In the genomic region with DNA sequence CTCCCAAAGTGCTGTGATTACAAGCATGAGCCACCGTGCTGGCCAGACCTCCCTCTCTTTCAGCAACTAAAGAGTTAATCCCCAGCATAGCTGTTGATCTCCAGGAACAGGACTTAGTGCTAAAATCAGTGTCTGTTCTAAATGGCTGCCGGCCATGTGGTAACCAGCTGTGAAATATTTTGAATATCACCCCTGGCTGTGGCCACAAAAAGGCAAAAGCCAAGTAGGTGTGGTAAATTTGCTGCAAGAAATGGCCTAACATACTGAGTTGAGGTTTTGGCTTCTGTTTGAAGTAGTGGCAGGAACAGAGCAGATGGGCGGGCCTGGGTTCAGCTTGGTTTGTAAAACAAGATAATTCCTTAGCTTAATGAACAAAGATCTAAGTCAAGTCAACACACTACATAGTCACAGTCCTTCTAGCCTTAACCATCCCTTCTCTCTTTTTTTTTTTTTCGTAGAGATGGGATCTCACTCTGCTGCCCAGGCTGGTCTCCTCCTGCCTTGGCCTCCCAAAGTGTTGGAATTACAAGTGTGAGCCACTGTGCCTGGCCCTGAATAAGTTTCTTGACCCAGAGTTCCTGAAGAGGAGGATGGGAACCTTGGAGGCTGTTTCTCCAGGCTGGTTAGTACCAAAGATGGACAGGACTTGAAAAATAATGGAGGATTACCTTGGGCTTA, we compare ENCODE assay signal across 9 cellular contexts. TPM values are rescaled to one million over a fixed set of nuclear protein-coding genes. Genes with fewer than 3 reads are reported as not detected.
DNase-seq lines count a peak whose midpoint lies in the region; ATAC-seq and TF ChIP-seq lines count a peak whose summit lies in the region.
"Had no signal": no experiment of that assay in that cellular context is flagged by ENCODE, and none has a peak within 500 bp of the region (broad histone marks: within the 10 kb centered on the region; RNA-seq: fewer than 3 reads in every experiment).

No MANE protein-coding gene starts in this region.

- H3K9ac ChIP-seq in DND-41 (ENCODE audit: low read depth, low read length), result no peak overlapping the region

- no peaks in the 10 kb centered on the region for H3K9me3 Mint-ChIP-seq in activated CD8-positive, alpha-beta T cell treated with anti-CD3 and anti-CD28 coated beads, Interleukin-2, amount 10 ng/mL, durations not matched to agents 7 days and 5 days (ENCODE audit: insufficient read depth)
- H3K9me3 Mint-ChIP-seq in stimulated activated naive CD8-positive, alpha-beta T cell treated with anti-CD3 and anti-CD28 coated beads, Interleukin-15, amount 100 ng/mL, for 72 hours, result no peaks in the 10 kb centered on the region

- H3K79me2 ChIP-seq in DND-41 (ENCODE audit: insufficient read depth, low read length), result no peaks in the 10 kb centered on the region

- H3K4me1 Mint-ChIP-seq in activated CD8-positive, alpha-beta T cell treated with anti-CD3 and anti-CD28 coated beads, Interleukin-2, amount 10 ng/mL, durations not matched to agents 7 days and 5 days (ENCODE audit: low read depth), result peaks cover 26% of the 10 kb centered on the region
- peaks cover 25% of the 10 kb centered on the region for H3K4me1 Mint-ChIP-seq in stimulated activated naive CD8-positive, alpha-beta T cell treated with anti-CD3 and anti-CD28 coated beads, Interleukin-15, amount 100 ng/mL, for 72 hours

- H3K9me3 ChIP-seq in DND-41 (ENCODE audit: insufficient read depth, low read length, severe bottlenecking) (no peaks in the 10 kb centered on the region), HAP-1 (no peaks in the 10 kb centered on the region)

- H3K27me3 Mint-ChIP-seq in activated CD8-positive, alpha-beta T cell treated with anti-CD3 and anti-CD28 coated beads, Interleukin-2, amount 10 ng/mL, durations not matched to agents 7 days and 5 days (ENCODE audit: low read depth), result no peaks in the 10 kb centered on the region
- no peaks in the 10 kb centered on the region for H3K27me3 Mint-ChIP-seq in stimulated activated naive CD8-positive, alpha-beta T cell treated with anti-CD3 and anti-CD28 coated beads, Interleukin-15, amount 100 ng/mL, for 72 hours

- POLR2A ChIA-PET in activated CD8-positive, alpha-beta T cell treated with anti-CD3 and anti-CD28 coated beads, Interleukin-2, amount 10 ng/mL, durations not matched to agents 7 days and 5 days (lab: Charles Lee), result interaction anchor here (0.5 to 1.2 kb wide), 5 partner anchors 29 to 328 kb away, joined by 3 to 7 read pairs (median 4); no protein-coding TSS in a partner anchor

- CTCF ChIA-PET in activated CD8-positive, alpha-beta T cell treated with anti-CD3 and anti-CD28 coated beads, Interleukin-2, amount 10 ng/mL, durations not matched to agents 7 days and 5 days (lab: Charles Lee), result interaction anchor here (0.8 to 4.2 kb wide), 4 partner anchors 32 to 43 kb away, joined by 3 to 21 read pairs (median 4); partner anchors contain the start of gene TSC22D4

- H3K4me1 ChIP-seq in DND-41 (ENCODE audit: insufficient read depth, low read length), result 0 out of 2 replicates have a peak, but pooled peaks cover 6% of the 10 kb centered on the region
- no peaks in the 10 kb centered on the region for H3K4me1 ChIP-seq in HAP-1

- ATAC-seq in DND-41 (ENCODE audit: insufficient read depth, low read depth) (peak; percentile 94), GM21619 (IDR thresholded peaks at IDR 0.05; ENCODE audit: unreplicated experiment) (no peak), HG03045 (IDR thresholded peaks at IDR 0.05; ENCODE audit: unreplicated experiment) (no peak)
- peak; percentile 96 for ATAC-seq in activated CD8-positive, alpha-beta T cell treated with anti-CD3 and anti-CD28 coated beads, Interleukin-2, amount 10 ng/mL, durations not matched to agents 7 days and 5 days
- peak; percentile 95 for ATAC-seq in stimulated activated naive CD8-positive, alpha-beta T cell treated with anti-CD3 and anti-CD28 coated beads, Interleukin-15, amount 100 ng/mL, for 72 hours

- no peak overlapping the region for H3K27ac ChIP-seq in DND-41 (ENCODE audit: low read length)

- H3K36me3 ChIP-seq in DND-41 (ENCODE audit: insufficient read depth, low read length) (no peaks in the 10 kb centered on the region), HAP-1 (replicated peaks) (no peaks in the 10 kb centered on the region)

- no peak overlapping the region for H3K4me3 ChIP-seq in DND-41 (ENCODE audit: low read depth in 1 of 2, low read length in 2 of 2)
- no peak overlapping the region for H3K4me3 ChIP-seq in HAP-1

- H3K27me3 ChIP-seq in DND-41 (ENCODE audit: insufficient read depth, low read length, poor library complexity) (peaks cover 5% of the 10 kb centered on the region), HAP-1 (ENCODE audit: low read depth) (no peaks in the 10 kb centered on the region)

- in situ Hi-C loops in HAP-1 (cut with MboI; ENCODE audit: low sequenced_read_pairs), result no loop called here

- DNase-seq in DND-41 (peak; percentile 66), HT1080 (ENCODE audit: low read depth) (peak; percentile 66), glomerular visceral epithelial cell (ENCODE audit: extremely low spot score) (peak; percentile 83), HAP-1 (ENCODE audit: low spot score in 2 of 2) (no peak)
- peak; percentile 84 for DNase-seq in activated CD8-positive, alpha-beta T cell treated with anti-CD3 and anti-CD28 coated beads, Interleukin-2, amount 10 ng/mL, durations not matched to agents 7 days and 5 days
- DNase-seq in stimulated activated naive CD8-positive, alpha-beta T cell treated with anti-CD3 and anti-CD28 coated beads, Interleukin-15, amount 100 ng/mL, for 72 hours, result peak; percentile 23 to 52

- no peaks in the 10 kb centered on the region for H3K36me3 Mint-ChIP-seq in activated CD8-positive, alpha-beta T cell treated with anti-CD3 and anti-CD28 coated beads, Interleukin-2, amount 10 ng/mL, durations not matched to agents 7 days and 5 days (ENCODE audit: low read depth)

- peak overlapping the region; percentile 53 for H3K27ac Mint-ChIP-seq in activated CD8-positive, alpha-beta T cell treated with anti-CD3 and anti-CD28 coated beads, Interleukin-2, amount 10 ng/mL, durations not matched to agents 7 days and 5 days
- peak overlapping the region in 1 of 2 donors; percentile 10 for H3K27ac Mint-ChIP-seq in stimulated activated naive CD8-positive, alpha-beta T cell treated with anti-CD3 and anti-CD28 coated beads, Interleukin-15, amount 100 ng/mL, for 72 hours

- H3K4me3 Mint-ChIP-seq in activated CD8-positive, alpha-beta T cell treated with anti-CD3 and anti-CD28 coated beads, Interleukin-2, amount 10 ng/mL, durations not matched to agents 7 days and 5 days, result peak overlapping the region; percentile 6
- no peak overlapping the region for H3K4me3 Mint-ChIP-seq in stimulated activated naive CD8-positive, alpha-beta T cell treated with anti-CD3 and anti-CD28 coated beads, Interleukin-15, amount 100 ng/mL, for 72 hours

- no peaks in the 10 kb centered on the region for H4K20me1 ChIP-seq in DND-41 (ENCODE audit: insufficient read depth, low read length)

- TF ChIP-seq CTCF in DND-41 (IDR thresholded peaks at IDR 0.05; ENCODE audit: borderline replicate concordance, extremely low read depth, low read length, poor library complexity, severe bottlenecking), result no peak

- no peak overlapping the region for H3K4me2 ChIP-seq in DND-41 (ENCODE audit: insufficient read depth, low read length)

- H2AFZ ChIP-seq in DND-41 (ENCODE audit: low read depth, low read length), result no peak overlapping the region

RNA-seq across cellular contexts. Expression of gene AGFG2, which starts 22.7 kb away (rescaled TPM):
- total RNA-seq in HT1080 (2014; rRNA removed; shearing (Covaris generic)), result 13.5 and 19.9 TPM in 2 replicates
- 9.4 and 13.3 TPM in 2 replicates for polyA plus RNA-seq in HT1080 (2015; cell fraction: cytosol; rRNA removed)
- 11.9 and 13.6 TPM in 2 replicates for polyA plus RNA-seq in HT1080 (2015; cell fraction: nucleus; rRNA removed)
- total RNA-seq in activated CD8-positive, alpha-beta T cell treated with anti-CD3 and anti-CD28 coated beads, Interleukin-2, amount 10 ng/mL, durations not matched to agents 7 days and 5 days, result 10 to 100 TPM; 43.0 to 46.0 TPM

RNA-seq across cellular contexts. Expression of gene NYAP1, which starts 32.5 kb away (rescaled TPM):
- total RNA-seq in HT1080 (2014; rRNA removed; shearing (Covaris generic)), result 0.10 and 0.20 TPM in 2 replicates
- polyA plus RNA-seq in HT1080 (2015; cell fraction: cytosol; rRNA removed), result 0.37 and 0.50 TPM in 2 replicates
- polyA plus RNA-seq in HT1080 (2015; cell fraction: nucleus; rRNA removed), result 0.58 and 1.7 TPM in 2 replicates
- total RNA-seq in activated CD8-positive, alpha-beta T cell treated with anti-CD3 and anti-CD28 coated beads, Interleukin-2, amount 10 ng/mL, durations not matched to agents 7 days and 5 days, result under 1 TPM in 1 of 2 experiments, not detected in 1; 0.23 TPM

RNA-seq across cellular contexts. Expression of gene TSC22D4, which starts 37.3 kb away (rescaled TPM):
- total RNA-seq in HT1080 (2014; rRNA removed; shearing (Covaris generic)), result 58.9 and 65.7 TPM in 2 replicates
- polyA plus RNA-seq in HT1080 (2015; cell fraction: cytosol; rRNA removed), result 41.4 and 46.5 TPM in 2 replicates
- 38.8 and 47.8 TPM in 2 replicates for polyA plus RNA-seq in HT1080 (2015; cell fraction: nucleus; rRNA removed)
- total RNA-seq in activated CD8-positive, alpha-beta T cell treated with anti-CD3 and anti-CD28 coated beads, Interleukin-2, amount 10 ng/mL, durations not matched to agents 7 days and 5 days, result 100 to 1,000 TPM; 129 to 132 TPM

RNA-seq across cellular contexts. Expression of gene SPACDR, which starts 52.2 kb away (rescaled TPM):
- total RNA-seq in HT1080 (2014; rRNA removed; shearing (Covaris generic)), result 0.85 TPM in 1 of 2 replicates, not detected in the other
- 0.23 and 0.55 TPM in 2 replicates for polyA plus RNA-seq in HT1080 (2015; cell fraction: cytosol; rRNA removed)
- polyA plus RNA-seq in HT1080 (2015; cell fraction: nucleus; rRNA removed), result 1.1 and 1.6 TPM in 2 replicates
- 1 to 10 TPM; 2.7 to 3.6 TPM for total RNA-seq in activated CD8-positive, alpha-beta T cell treated with anti-CD3 and anti-CD28 coated beads, Interleukin-2, amount 10 ng/mL, durations not matched to agents 7 days and 5 days

RNA-seq across cellular contexts. Expression of gene SAP25, which starts 57.4 kb away (rescaled TPM):
- 0.43 and 1.6 TPM in 2 replicates for total RNA-seq in HT1080 (2014; rRNA removed; shearing (Covaris generic))
- not detected in 2 replicates for polyA plus RNA-seq in HT1080 (2015; cell fraction: cytosol; rRNA removed)
- polyA plus RNA-seq in HT1080 (2015; cell fraction: nucleus; rRNA removed), result 5.0 and 6.1 TPM in 2 replicates
- total RNA-seq in activated CD8-positive, alpha-beta T cell treated with anti-CD3 and anti-CD28 coated beads, Interleukin-2, amount 10 ng/mL, durations not matched to agents 7 days and 5 days, result 10 to 100 TPM; 29.8 to 30.0 TPM
- total RNA-seq: lung microvascular endothelial cell had no signal

Comparison
In these comparisons a context has a peak if more than half of its experiments do, and no peak if none do; other contexts are left out.
1. ATAC-seq: peak in DND-41 (single experiment), activated CD8-positive, alpha-beta T cell treated with anti-CD3 and anti-CD28 coated beads, Interleukin-2, amount 10 ng/mL, durations not matched to agents 7 days and 5 days (single experiment) and stimulated activated naive CD8-positive, alpha-beta T cell treated with anti-CD3 and anti-CD28 coated beads, Interleukin-15, amount 100 ng/mL, for 72 hours (single experiment); none in GM21619 (single experiment) and HG03045 (single experiment).
2. DNase-seq: peak in DND-41 (single experiment), HT1080 (single experiment), activated CD8-positive, alpha-beta T cell treated with anti-CD3 and anti-CD28 coated beads, Interleukin-2, amount 10 ng/mL, durations not matched to agents 7 days and 5 days (single experiment), glomerular visceral epithelial cell (single experiment) and stimulated activated naive CD8-positive, alpha-beta T cell treated with anti-CD3 and anti-CD28 coated beads, Interleukin-15, amount 100 ng/mL, for 72 hours (2 of 2); none in HAP-1 (0 of 2).